1 cellular context compared by ENCODE assay signal in the genomic region with DNA sequence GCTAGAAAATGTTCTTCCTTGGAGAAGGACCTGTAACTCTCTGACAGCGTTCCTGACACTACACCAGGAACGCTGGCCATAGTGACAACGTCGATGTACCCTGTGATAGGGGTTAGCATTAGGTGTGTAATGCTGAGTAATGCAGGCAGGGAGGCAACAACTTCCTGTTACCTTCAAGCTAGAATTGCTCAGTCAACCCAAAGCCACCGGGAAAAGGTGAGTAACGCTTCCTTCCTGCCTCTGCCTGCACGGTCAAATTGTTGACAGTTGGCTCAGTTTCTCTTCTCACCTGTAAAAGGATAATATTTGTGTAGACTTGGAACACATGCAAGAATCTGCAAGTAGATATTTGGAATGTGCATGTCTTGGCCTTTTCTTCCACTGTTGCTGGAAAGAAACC.
TF ChIP-seq lines count a peak whose summit lies in the region.

No MANE protein-coding gene starts in this region.

TF ChIP-seq in HCT116, 20 proteins besides CTCF, POLR2A, EP300 and RAD21 (continued from another document):
- TF ChIP-seq, protein P1, sequence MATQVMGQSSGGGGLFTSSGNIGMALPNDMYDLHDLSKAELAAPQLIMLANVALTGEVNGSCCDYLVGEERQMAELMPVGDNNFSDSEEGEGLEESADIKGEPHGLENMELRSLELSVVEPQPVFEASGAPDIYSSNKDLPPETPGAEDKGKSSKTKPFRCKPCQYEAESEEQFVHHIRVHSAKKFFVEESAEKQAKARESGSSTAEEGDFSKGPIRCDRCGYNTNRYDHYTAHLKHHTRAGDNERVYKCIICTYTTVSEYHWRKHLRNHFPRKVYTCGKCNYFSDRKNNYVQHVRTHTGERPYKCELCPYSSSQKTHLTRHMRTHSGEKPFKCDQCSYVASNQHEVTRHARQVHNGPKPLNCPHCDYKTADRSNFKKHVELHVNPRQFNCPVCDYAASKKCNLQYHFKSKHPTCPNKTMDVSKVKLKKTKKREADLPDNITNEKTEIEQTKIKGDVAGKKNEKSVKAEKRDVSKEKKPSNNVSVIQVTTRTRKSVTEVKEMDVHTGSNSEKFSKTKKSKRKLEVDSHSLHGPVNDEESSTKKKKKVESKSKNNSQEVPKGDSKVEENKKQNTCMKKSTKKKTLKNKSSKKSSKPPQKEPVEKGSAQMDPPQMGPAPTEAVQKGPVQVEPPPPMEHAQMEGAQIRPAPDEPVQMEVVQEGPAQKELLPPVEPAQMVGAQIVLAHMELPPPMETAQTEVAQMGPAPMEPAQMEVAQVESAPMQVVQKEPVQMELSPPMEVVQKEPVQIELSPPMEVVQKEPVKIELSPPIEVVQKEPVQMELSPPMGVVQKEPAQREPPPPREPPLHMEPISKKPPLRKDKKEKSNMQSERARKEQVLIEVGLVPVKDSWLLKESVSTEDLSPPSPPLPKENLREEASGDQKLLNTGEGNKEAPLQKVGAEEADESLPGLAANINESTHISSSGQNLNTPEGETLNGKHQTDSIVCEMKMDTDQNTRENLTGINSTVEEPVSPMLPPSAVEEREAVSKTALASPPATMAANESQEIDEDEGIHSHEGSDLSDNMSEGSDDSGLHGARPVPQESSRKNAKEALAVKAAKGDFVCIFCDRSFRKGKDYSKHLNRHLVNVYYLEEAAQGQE (IDR thresholded peaks at IDR 0.05; ENCODE audit: low read depth) = no peak
- no peak for TF ChIP-seq YY1 (IDR thresholded peaks at IDR 0.05; ENCODE audit: extremely low read depth, insufficient replicate concordance, low read depth, low read length)
- peak; percentile 92 for TF ChIP-seq JUND (IDR thresholded peaks at IDR 0.05)
- TF ChIP-seq, protein P2, sequence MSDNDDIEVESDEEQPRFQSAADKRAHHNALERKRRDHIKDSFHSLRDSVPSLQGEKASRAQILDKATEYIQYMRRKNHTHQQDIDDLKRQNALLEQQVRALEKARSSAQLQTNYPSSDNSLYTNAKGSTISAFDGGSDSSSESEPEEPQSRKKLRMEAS (IDR thresholded peaks at IDR 0.05) = peak; percentile 92
- TF ChIP-seq EZH2 (IDR thresholded peaks at IDR 0.05) = no peak
- TF ChIP-seq, protein P3, sequence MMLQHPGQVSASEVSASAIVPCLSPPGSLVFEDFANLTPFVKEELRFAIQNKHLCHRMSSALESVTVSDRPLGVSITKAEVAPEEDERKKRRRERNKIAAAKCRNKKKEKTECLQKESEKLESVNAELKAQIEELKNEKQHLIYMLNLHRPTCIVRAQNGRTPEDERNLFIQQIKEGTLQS (IDR thresholded peaks at IDR 0.05) = peak; percentile 55; the same call in 1 of the 2 replicates
- peak; percentile 92 for TF ChIP-seq FOSL1 (IDR thresholded peaks at IDR 0.05; ENCODE audit: low read depth)
- TF ChIP-seq POLR2AphosphoS5 (IDR thresholded peaks at IDR 0.05; ENCODE audit: low read depth, low read length) = peak; percentile 69
